In the genomic region with DNA sequence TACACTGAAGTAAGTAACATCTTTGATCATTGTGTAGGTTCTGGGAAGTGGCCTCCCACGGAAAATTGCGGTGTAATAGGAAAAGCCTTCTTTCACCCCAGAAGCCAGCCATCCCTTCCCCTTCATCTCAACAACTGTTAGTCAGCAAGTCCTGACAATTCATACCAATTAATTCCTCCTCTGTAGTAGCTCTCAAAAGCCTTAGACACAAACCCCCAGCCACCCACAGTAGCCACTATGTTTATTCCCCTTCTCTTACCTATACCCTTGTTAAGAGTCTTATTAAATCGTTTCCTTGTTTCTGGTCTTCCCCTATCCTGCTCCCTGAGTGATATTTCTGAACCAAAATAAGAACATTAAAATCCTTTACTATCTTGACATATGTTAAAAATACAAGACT, we compare ENCODE assay signal across 21 cellular contexts.
DNase-seq lines count a peak whose midpoint lies in the region; ATAC-seq and TF ChIP-seq lines count a peak whose summit lies in the region.
"Had no signal": no experiment of that assay in that cellular context is flagged by ENCODE, and none has a peak within 500 bp of the region (broad histone marks: within the 10 kb centered on the region; RNA-seq: fewer than 3 reads in every experiment).

No MANE protein-coding gene starts in this region.

- peaks cover 5 to 19% of the 10 kb centered on the region in 2 donors for H3K36me3 Mint-ChIP-seq in activated naive CD4-positive, alpha-beta T cell treated with anti-CD3 and anti-CD28 coated beads, Interleukin-2, amount 50 U/mL, for 72 hours
- H3K36me3 Mint-ChIP-seq in activated naive CD4-positive, alpha-beta T cell treated with anti-CD3 and anti-CD28 coated beads, Interleukin-2, amount 10 ng/mL, durations not matched to agents 7 days and 5 days: peaks cover 15% of the 10 kb centered on the region
- H3K36me3 Mint-ChIP-seq in activated CD8-positive, alpha-beta T cell treated with anti-CD3 and anti-CD28 coated beads for 36 hours (ENCODE audit: low read depth): peaks cover 19% of the 10 kb centered on the region
- H3K36me3 Mint-ChIP-seq in naive thymus-derived CD4-positive, alpha-beta T cell: peaks cover 6 to 48% (median 34%) of the 10 kb centered on the region in 5 donors

- no peak overlapping the region for H3K4me3 Mint-ChIP-seq in activated naive CD4-positive, alpha-beta T cell treated with anti-CD3 and anti-CD28 coated beads, Interleukin-2, amount 10 ng/mL, durations not matched to agents 7 days and 5 days
- H3K4me3 Mint-ChIP-seq in activated CD8-positive, alpha-beta T cell treated with anti-CD3 and anti-CD28 coated beads for 36 hours: no peak overlapping the region
- H3K4me3 Mint-ChIP-seq in naive thymus-derived CD4-positive, alpha-beta T cell: peak overlapping the region in 6 of 10 donors; percentile 51 to 77 (median 64)
- H3K4me3 Mint-ChIP-seq: CD4-positive, alpha-beta memory T cell had no signal

- H3K9me3 ChIP-seq in naive thymus-derived CD4-positive, alpha-beta T cell (ENCODE audit: control insufficient read depth in 2 of 3, low read length in 3 of 3): no peaks in the 10 kb centered on the region
- H3K9me3 ChIP-seq: A549, Caco-2 had no signal

- TF ChIP-seq CTCF in activated CD8-positive, alpha-beta T cell treated with anti-CD3 and anti-CD28 coated beads for 36 hours (IDR thresholded peaks at IDR 0.05): no peak

- peaks cover 0 to 8% (median 0%) of the 10 kb centered on the region in 3 experiments for H3K36me3 ChIP-seq in naive thymus-derived CD4-positive, alpha-beta T cell (ENCODE audit: control insufficient read depth in 2 of 3, insufficient read depth in 3 of 3, low read length in 3 of 3)
- H3K36me3 ChIP-seq: BLaER1 treated with 17β-estradiol and CSF1 and Interleukin-3, amounts not matched to agents 10 nM and 100 nM had no signal

- H3K4me1 ChIP-seq in naive thymus-derived CD4-positive, alpha-beta T cell (ENCODE audit: control insufficient read depth in 2 of 2, insufficient read depth in 2 of 2, low read length in 2 of 2): peaks cover 0 to 35% of the 10 kb centered on the region in 2 donors
- H3K4me1 ChIP-seq: A549, Caco-2 had no signal

- H3K27me3 ChIP-seq in naive thymus-derived CD4-positive, alpha-beta T cell (ENCODE audit: control insufficient read depth in 2 of 2, insufficient read depth in 2 of 2, low read length in 2 of 2): no peaks in the 10 kb centered on the region
- H3K27me3 ChIP-seq: BLaER1 treated with 17β-estradiol and CSF1 and Interleukin-3, amounts not matched to agents 10 nM and 100 nM had no signal

- peak overlapping the region in 1 of 2 donors; percentile 23 for H3K27ac Mint-ChIP-seq in activated naive CD4-positive, alpha-beta T cell treated with anti-CD3 and anti-CD28 coated beads, Interleukin-2, amount 50 U/mL, for 72 hours
- H3K27ac Mint-ChIP-seq in activated naive CD4-positive, alpha-beta T cell treated with anti-CD3 and anti-CD28 coated beads, Interleukin-2, amount 10 ng/mL, durations not matched to agents 7 days and 5 days: no peak overlapping the region
- H3K27ac Mint-ChIP-seq in activated CD8-positive, alpha-beta T cell treated with anti-CD3 and anti-CD28 coated beads for 36 hours: no peak overlapping the region
- H3K27ac Mint-ChIP-seq in naive thymus-derived CD4-positive, alpha-beta T cell: peak overlapping the region in 8 of 9 donors; percentile 66 to 94 (median 86)

- POLR2A ChIA-PET in activated CD8-positive, alpha-beta T cell treated with anti-CD3 and anti-CD28 coated beads for 36 hours (lab: Charles Lee): no interaction called here
- POLR2A ChIA-PET in naive thymus-derived CD4-positive, alpha-beta T cell (lab: Charles Lee): interaction anchor here (0.6 to 2.8 kb wide), 2 partner anchors 11 to 151 kb away, joined by 5 to 18 read pairs; no protein-coding TSS in a partner anchor

- H3K27ac ChIP-seq in naive thymus-derived CD4-positive, alpha-beta T cell (ENCODE audit: low read depth, low read length): peak overlapping the region; percentile 12
- H3K27ac ChIP-seq: A549; BLaER1 treated with 17β-estradiol and CSF1 and Interleukin-3, amounts not matched to agents 10 nM and 100 nM had no signal

- peaks cover 29% of the 10 kb centered on the region for H3K4me1 Mint-ChIP-seq in activated naive CD4-positive, alpha-beta T cell treated with anti-CD3 and anti-CD28 coated beads, Interleukin-2, amount 10 ng/mL, durations not matched to agents 7 days and 5 days
- H3K4me1 Mint-ChIP-seq in activated CD8-positive, alpha-beta T cell treated with anti-CD3 and anti-CD28 coated beads for 36 hours (ENCODE audit: low read depth): peaks cover 26% of the 10 kb centered on the region
- peaks cover 17 to 82% (median 60%) of the 10 kb centered on the region in 7 donors for H3K4me1 Mint-ChIP-seq in naive thymus-derived CD4-positive, alpha-beta T cell

- no peak overlapping the region for H3K4me3 ChIP-seq in naive thymus-derived CD4-positive, alpha-beta T cell (ENCODE audit: low read length)
- H3K4me3 ChIP-seq: A549; BLaER1 treated with 17β-estradiol and CSF1 and Interleukin-3, amounts not matched to agents 10 nM and 100 nM; K562 had no signal

- ATAC-seq in activated naive CD4-positive, alpha-beta T cell treated with anti-CD3 and anti-CD28 coated beads, Interleukin-2, amount 50 U/mL, for 72 hours: peak; percentile 36 to 64
- peak; percentile 45 for ATAC-seq in activated CD8-positive, alpha-beta T cell treated with anti-CD3 and anti-CD28 coated beads for 36 hours
- no peak for ATAC-seq in naive thymus-derived CD4-positive, alpha-beta T cell
- ATAC-seq: A549, K562 had no signal

- no peaks in the 10 kb centered on the region for H3K27me3 Mint-ChIP-seq in activated naive CD4-positive, alpha-beta T cell treated with anti-CD3 and anti-CD28 coated beads, Interleukin-2, amount 10 ng/mL, durations not matched to agents 7 days and 5 days
- no peaks in the 10 kb centered on the region for H3K27me3 Mint-ChIP-seq in activated CD8-positive, alpha-beta T cell treated with anti-CD3 and anti-CD28 coated beads for 36 hours
- H3K27me3 Mint-ChIP-seq in naive thymus-derived CD4-positive, alpha-beta T cell: no peaks in the 10 kb centered on the region
- H3K27me3 Mint-ChIP-seq: CD4-positive, alpha-beta memory T cell had no signal

- intact Hi-C loops in activated CD8-positive, alpha-beta T cell treated with anti-CD3 and anti-CD28 coated beads for 36 hours (cut with micrococcal nuclease): no loop called here
- intact Hi-C loops in naive thymus-derived CD4-positive, alpha-beta T cell (cut with micrococcal nuclease): no loop called here

- H3K9me3 Mint-ChIP-seq in activated naive CD4-positive, alpha-beta T cell treated with anti-CD3 and anti-CD28 coated beads, Interleukin-2, amount 50 U/mL, for 72 hours: no peaks in the 10 kb centered on the region
- peaks cover 4% of the 10 kb centered on the region for H3K9me3 Mint-ChIP-seq in activated naive CD4-positive, alpha-beta T cell treated with anti-CD3 and anti-CD28 coated beads, Interleukin-2, amount 10 ng/mL, durations not matched to agents 7 days and 5 days
- no peaks in the 10 kb centered on the region for H3K9me3 Mint-ChIP-seq in activated CD8-positive, alpha-beta T cell treated with anti-CD3 and anti-CD28 coated beads for 36 hours
- H3K9me3 Mint-ChIP-seq in naive thymus-derived CD4-positive, alpha-beta T cell: peaks cover 0 to 4% (median 0%) of the 10 kb centered on the region in 11 donors
- H3K9me3 Mint-ChIP-seq: CD4-positive, alpha-beta memory T cell had no signal

- DNase-seq in activated naive CD4-positive, alpha-beta T cell treated with anti-CD3 and anti-CD28 coated beads, Interleukin-2, amount 50 U/mL, for 72 hours (ENCODE audit: low spot score in 2 of 2): no peak
- no peak for DNase-seq in activated naive CD4-positive, alpha-beta T cell treated with anti-CD3 and anti-CD28 coated beads, Interleukin-2, amount 10 ng/mL, durations not matched to agents 7 days and 5 days
- DNase-seq in activated CD8-positive, alpha-beta T cell treated with anti-CD3 and anti-CD28 coated beads for 36 hours: no peak
- no peak for DNase-seq in naive thymus-derived CD4-positive, alpha-beta T cell
- DNase-seq in HCEC 1CT (no peak), NCI-H1417 (lab: John Stamatoyannopoulos, UW) (no peak), NCI-H82 (lab: John Stamatoyannopoulos, UW) (no peak)
- DNase-seq: AML-193; Caco-2; CD4-positive, alpha-beta memory T cell; Kasumi-1; MV-4-11; NCI-H1105; NCI-H146; NCI-H1930; NCI-H2107; NCI-H524; NCI-H748 treated with DMSO at 0.1 percent for 48 hours had no signal

- CTCF ChIA-PET in activated naive CD4-positive, alpha-beta T cell treated with anti-CD3 and anti-CD28 coated beads, Interleukin-2, amount 10 ng/mL, durations not matched to agents 7 days and 5 days (lab: Charles Lee): no interaction called here
- CTCF ChIA-PET in activated CD8-positive, alpha-beta T cell treated with anti-CD3 and anti-CD28 coated beads for 36 hours (lab: Charles Lee): no interaction called here
- CTCF ChIA-PET in naive thymus-derived CD4-positive, alpha-beta T cell (lab: Charles Lee): no interaction called here

Comparison
In these comparisons a context has a peak if more than half of its experiments do, and no peak if none do; other contexts are left out.
1. H3K27ac Mint-ChIP-seq: peak in naive thymus-derived CD4-positive, alpha-beta T cell (8 of 9); none in activated naive CD4-positive, alpha-beta T cell treated with anti-CD3 and anti-CD28 coated beads, Interleukin-2, amount 10 ng/mL, durations not matched to agents 7 days and 5 days (single experiment) and activated CD8-positive, alpha-beta T cell treated with anti-CD3 and anti-CD28 coated beads for 36 hours (single experiment).
2. H3K4me3 Mint-ChIP-seq: peak in naive thymus-derived CD4-positive, alpha-beta T cell (6 of 10); none in activated naive CD4-positive, alpha-beta T cell treated with anti-CD3 and anti-CD28 coated beads, Interleukin-2, amount 10 ng/mL, durations not matched to agents 7 days and 5 days (single experiment) and activated CD8-positive, alpha-beta T cell treated with anti-CD3 and anti-CD28 coated beads for 36 hours (single experiment).